ENCODE assay signal across 14 cellular contexts in the genomic region with DNA sequence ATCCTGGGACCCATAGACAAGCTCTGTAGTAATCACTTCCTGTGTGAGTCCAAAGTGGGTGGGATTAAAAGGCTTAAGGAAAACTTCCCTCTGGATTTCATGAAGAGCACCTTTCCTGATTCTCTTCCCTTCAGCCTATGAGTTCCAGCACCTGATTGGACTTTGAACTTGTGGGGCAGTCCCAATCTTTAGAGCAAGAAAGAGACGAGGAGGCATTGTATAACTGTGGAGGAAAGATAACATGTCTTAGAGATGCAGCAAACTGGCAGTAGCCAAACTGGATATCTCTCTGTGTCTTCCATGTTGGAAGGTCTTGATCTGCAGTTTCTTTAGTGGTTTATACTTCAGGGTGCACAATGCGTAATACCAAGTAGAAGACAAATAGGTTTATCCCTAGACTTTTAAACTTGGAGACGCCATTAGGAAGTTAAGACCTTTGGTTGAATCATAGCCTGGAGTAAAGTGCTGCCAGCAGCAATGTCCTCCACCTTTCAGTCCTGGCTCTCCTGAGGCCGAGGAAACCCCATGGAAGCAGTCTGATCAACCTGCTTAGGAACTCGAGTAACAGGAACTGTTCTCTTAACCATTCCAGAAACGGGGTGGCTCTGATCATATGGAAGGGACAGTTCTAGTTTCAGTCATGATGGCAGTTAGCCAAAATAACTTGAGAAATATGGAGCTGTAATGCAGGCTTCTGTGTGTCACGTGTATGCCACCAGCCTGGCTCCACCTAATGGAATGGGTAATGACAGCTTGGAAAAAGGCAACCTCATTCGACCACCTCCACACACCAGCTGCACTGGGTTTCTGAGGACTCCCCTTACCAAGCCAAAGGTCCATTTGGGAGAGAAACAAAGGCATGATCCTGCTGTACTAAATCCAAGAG. TPM values are rescaled to one million over a fixed set of nuclear protein-coding genes. Genes with fewer than 3 reads are reported as not detected.
DNase-seq lines count a peak whose midpoint lies in the region; ATAC-seq and TF ChIP-seq lines count a peak whose summit lies in the region.
"Had no signal": no experiment of that assay in that cellular context is flagged by ENCODE, and none has a peak within 500 bp of the region (broad histone marks: within the 10 kb centered on the region; RNA-seq: fewer than 3 reads in every experiment).

No MANE protein-coding gene starts in this region.

- 48 to 58% (median 48%) methylated on average over 8 of the region's 8 CpGs for WGBS in psoas muscle, 3 donors

- peak overlapping the region; percentile 38 for H3K27ac ChIP-seq in psoas muscle

- peak; percentile 47 for DNase-seq in NCI-H2171 treated with DMSO at 0.1 percent for 48 hours (lab: John Stamatoyannopoulos, UW)
- no peak for DNase-seq in NCI-H2171 (lab: John Stamatoyannopoulos, UW)
- peak; percentile 11 for DNase-seq in NAMALWA (ENCODE audit: low spot score)
- peak; percentile 27 for DNase-seq in fibroblast of peridontal ligament (ENCODE audit: extremely low read depth)
- DNase-seq in psoas muscle: peak in 1 of 2 donors; percentile 22
- no peak for DNase-seq in C1 segment of cervical spinal cord (lab: John Stamatoyannopoulos, UW)
- DNase-seq in NCI-H1930 (lab: John Stamatoyannopoulos, UW): no peak
- no peak for DNase-seq in activated gamma-delta T cell (lab: John Stamatoyannopoulos, UW)
- DNase-seq: activated CD4-positive, CD25-positive, alpha-beta regulatory T cell treated with anti-CD3 and anti-CD28 coated beads, Interleukin-2, amount 50 U/mL, for 72 hours; amygdala; MM.1S; stimulated activated CD4-positive, alpha-beta T cell treated with anti-CD3 and anti-CD28 coated beads, Interleukin-4, amount 100 ng/mL, for 4 hours had no signal

- H3K36me3 ChIP-seq in psoas muscle (ENCODE audit: insufficient read depth in 1 of 2, low read depth in 1 of 2): peaks cover 3 to 35% of the 10 kb centered on the region in 2 donors

- H3K27me3 ChIP-seq in psoas muscle (ENCODE audit: insufficient read depth in 3 of 3, low read length in 2 of 3): no peaks in the 10 kb centered on the region
- H3K27me3 ChIP-seq: Peyer's patch, tibial nerve had no signal

- no peak overlapping the region for H3K4me3 ChIP-seq in psoas muscle
- H3K4me3 ChIP-seq: Peyer's patch, tibial nerve had no signal

- ATAC-seq in psoas muscle: peak in 3 of 4 donors; percentile 19 to 37 (median 23)

- peaks cover 33% of the 10 kb centered on the region for H3K4me1 ChIP-seq in psoas muscle

- TF ChIP-seq CTCF in psoas muscle (IDR thresholded peaks at IDR 0.05): no peak

- H3K9me3 ChIP-seq in psoas muscle: no peaks in the 10 kb centered on the region
- H3K9me3 ChIP-seq: Peyer's patch, tibial nerve had no signal

- intact Hi-C loops in psoas muscle (cut with DNase I): loop anchor here (2.0 to 10.0 kb wide), 4 partner anchors 121 to 589 kb away; partner anchors contain the start of gene ZNF621 (in 1 of the 2)

RNA-seq across cellular contexts. Expression of gene EIF1B, which starts 4.7 kb away (rescaled TPM):
- total RNA-seq in psoas muscle: 10 to 100 TPM; 60.1 to 75.8 (median 66.8) TPM
- polyA plus RNA-seq in psoas muscle: 100 to 1,000 TPM in 2 of 3 donors, 10 to 100 TPM in 1; 86.1 to 205 (median 103) TPM

Comparison
In these comparisons a context has a peak if more than half of its experiments do, and no peak if none do; other contexts are left out.
1. DNase-seq: peak in NCI-H2171 treated with DMSO at 0.1 percent for 48 hours (single experiment), NAMALWA (single experiment) and fibroblast of peridontal ligament (single experiment); none in NCI-H2171 (single experiment), C1 segment of cervical spinal cord (0 of 14), NCI-H1930 (0 of 2) and activated gamma-delta T cell (single experiment).